ENCODE assay signal across 30 cellular contexts in genomic region chr5:90740244-90740799, GRCh38.
"Had no signal": no experiment of that assay in that cellular context is flagged by ENCODE, and none has a peak within 500 bp of the region (broad histone marks: within the 10 kb centered on the region; RNA-seq: fewer than 3 reads in every experiment).

No MANE protein-coding gene starts in this region.

- H3K27me3 ChIP-seq: adrenal gland had no signal

- H3K4me2 ChIP-seq: PC-9 had no signal

- H3K4me1 ChIP-seq: adrenal gland had no signal

- DNase-seq: activated CD4-positive, alpha-beta memory T cell treated with anti-CD3 and anti-CD28 coated beads, Interleukin-2, amount 10 ng/mL, durations not matched to agents 7 days and 5 days; activated CD4-positive, alpha-beta T cell treated with anti-CD3 and anti-CD28 coated beads for 1 hour; activated CD4-positive, alpha-beta T cell treated with anti-CD3 and anti-CD28 coated beads for 48 hours; activated CD4-positive, CD25-positive, alpha-beta regulatory T cell; activated CD8-positive, alpha-beta memory T cell treated with anti-CD3 and anti-CD28 coated beads for 24 hours; activated CD8-positive, alpha-beta memory T cell treated with anti-CD3 and anti-CD28 coated beads, Interleukin-2, amount 10 ng/mL, durations not matched to agents 7 days and 5 days; activated CD8-positive, alpha-beta memory T cell treated with anti-CD3 and anti-CD28 coated beads, Interleukin-2, amount 50 U/mL, for 48 hours; activated gamma-delta T cell; activated naive CD4-positive, alpha-beta T cell treated with anti-CD3 and anti-CD28 coated beads for 36 hours; activated T-cell treated with anti-CD3 and anti-CD28 coated beads, Interleukin-2, amount 50 U/mL, for 48 hours; adrenal gland; central memory CD4-positive, alpha-beta T cell; Karpas-422; KBM-7; MG63; NCI-H1048; NCI-H1436 treated with DMSO at 0.1 percent for 48 hours; NCI-H1694 treated with DMSO at 0.1 percent for 48 hours; NCI-H2029; NCI-H345; NCI-H526; NCI-H748 treated with DMSO at 0.1 percent for 48 hours; NK-92 treated with Interleukin-12 subunit alpha and Interleukin-12 subunit beta, amount 100 ng/mL, for 24 hours; PC-9; Right ventricle myocardium superior; SW 1271; T-helper 1 cell; T-helper 2 cell; T-helper 9 cell had no signal

- H3K36me3 ChIP-seq: adrenal gland, MG63 had no signal

- H2AFZ ChIP-seq: PC-9 had no signal

- H3K27ac ChIP-seq: adrenal gland, PC-9, VCaP had no signal

- H3K4me3 ChIP-seq: adrenal gland, MG63, PC-9 had no signal
